ENCODE assay signal across 1 cellular context in the genomic region with DNA sequence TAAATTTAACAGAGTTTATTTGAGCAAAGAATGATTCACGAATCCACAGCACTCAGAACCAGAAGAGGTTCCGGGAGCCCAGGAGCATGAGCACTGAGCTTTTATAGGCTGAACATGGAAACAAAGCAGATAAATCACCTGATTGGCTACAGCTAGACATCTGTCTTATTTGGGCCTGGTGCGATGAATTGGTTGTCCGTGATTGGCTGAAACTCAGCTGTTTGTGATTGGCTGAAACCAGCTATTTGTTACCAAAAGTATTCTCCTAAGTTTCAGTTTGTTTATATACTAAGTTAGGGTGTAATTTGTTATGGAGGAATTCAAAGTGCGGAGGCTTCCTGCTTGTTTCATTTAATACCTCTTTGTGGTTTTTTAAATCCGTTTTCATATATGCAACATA.
TF ChIP-seq lines count a peak whose summit lies in the region.

No MANE protein-coding gene starts in this region.

TF ChIP-seq in GM23338, 12 proteins besides CTCF, POLR2A, EP300 and RAD21 (continued from another document):
- TF ChIP-seq, protein P1, sequence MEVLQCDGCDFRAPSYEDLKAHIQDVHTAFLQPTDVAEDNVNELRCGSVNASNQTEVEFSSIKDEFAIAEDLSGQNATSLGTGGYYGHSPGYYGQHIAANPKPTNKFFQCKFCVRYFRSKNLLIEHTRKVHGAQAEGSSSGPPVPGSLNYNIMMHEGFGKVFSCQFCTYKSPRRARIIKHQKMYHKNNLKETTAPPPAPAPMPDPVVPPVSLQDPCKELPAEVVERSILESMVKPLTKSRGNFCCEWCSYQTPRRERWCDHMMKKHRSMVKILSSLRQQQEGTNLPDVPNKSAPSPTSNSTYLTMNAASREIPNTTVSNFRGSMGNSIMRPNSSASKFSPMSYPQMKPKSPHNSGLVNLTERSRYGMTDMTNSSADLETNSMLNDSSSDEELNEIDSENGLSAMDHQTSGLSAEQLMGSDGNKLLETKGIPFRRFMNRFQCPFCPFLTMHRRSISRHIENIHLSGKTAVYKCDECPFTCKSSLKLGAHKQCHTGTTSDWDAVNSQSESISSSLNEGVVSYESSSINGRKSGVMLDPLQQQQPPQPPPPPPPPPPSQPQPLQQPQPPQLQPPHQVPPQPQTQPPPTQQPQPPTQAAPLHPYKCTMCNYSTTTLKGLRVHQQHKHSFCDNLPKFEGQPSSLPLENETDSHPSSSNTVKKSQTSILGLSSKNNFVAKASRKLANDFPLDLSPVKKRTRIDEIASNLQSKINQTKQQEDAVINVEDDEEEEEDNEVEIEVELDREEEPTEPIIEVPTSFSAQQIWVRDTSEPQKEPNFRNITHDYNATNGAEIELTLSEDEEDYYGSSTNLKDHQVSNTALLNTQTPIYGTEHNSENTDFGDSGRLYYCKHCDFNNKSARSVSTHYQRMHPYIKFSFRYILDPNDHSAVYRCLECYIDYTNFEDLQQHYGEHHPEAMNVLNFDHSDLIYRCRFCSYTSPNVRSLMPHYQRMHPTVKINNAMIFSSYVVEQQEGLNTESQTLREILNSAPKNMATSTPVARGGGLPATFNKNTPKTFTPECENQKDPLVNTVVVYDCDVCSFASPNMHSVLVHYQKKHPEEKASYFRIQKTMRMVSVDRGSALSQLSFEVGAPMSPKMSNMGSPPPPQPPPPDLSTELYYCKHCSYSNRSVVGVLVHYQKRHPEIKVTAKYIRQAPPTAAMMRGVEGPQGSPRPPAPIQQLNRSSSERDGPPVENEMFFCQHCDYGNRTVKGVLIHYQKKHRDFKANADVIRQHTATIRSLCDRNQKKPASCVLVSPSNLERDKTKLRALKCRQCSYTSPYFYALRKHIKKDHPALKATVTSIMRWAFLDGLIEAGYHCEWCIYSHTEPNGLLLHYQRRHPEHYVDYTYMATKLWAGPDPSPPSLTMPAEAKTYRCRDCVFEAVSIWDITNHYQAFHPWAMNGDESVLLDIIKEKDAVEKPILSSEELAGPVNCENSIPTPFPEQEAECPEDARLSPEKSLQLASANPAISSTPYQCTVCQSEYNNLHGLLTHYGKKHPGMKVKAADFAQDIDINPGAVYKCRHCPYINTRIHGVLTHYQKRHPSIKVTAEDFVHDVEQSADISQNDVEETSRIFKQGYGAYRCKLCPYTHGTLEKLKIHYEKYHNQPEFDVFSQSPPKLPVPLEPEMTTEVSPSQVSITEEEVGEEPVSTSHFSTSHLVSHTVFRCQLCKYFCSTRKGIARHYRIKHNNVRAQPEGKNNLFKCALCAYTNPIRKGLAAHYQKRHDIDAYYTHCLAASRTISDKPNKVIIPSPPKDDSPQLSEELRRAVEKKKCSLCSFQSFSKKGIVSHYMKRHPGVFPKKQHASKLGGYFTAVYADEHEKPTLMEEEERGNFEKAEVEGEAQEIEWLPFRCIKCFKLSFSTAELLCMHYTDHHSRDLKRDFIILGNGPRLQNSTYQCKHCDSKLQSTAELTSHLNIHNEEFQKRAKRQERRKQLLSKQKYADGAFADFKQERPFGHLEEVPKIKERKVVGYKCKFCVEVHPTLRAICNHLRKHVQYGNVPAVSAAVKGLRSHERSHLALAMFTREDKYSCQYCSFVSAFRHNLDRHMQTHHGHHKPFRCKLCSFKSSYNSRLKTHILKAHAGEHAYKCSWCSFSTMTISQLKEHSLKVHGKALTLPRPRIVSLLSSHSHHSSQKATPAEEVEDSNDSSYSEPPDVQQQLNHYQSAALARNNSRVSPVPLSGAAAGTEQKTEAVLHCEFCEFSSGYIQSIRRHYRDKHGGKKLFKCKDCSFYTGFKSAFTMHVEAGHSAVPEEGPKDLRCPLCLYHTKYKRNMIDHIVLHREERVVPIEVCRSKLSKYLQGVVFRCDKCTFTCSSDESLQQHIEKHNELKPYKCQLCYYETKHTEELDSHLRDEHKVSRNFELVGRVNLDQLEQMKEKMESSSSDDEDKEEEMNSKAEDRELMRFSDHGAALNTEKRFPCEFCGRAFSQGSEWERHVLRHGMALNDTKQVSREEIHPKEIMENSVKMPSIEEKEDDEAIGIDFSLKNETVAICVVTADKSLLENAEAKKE (CRISPR knock-in tag; IDR thresholded peaks at IDR 0.05), result no peak
- TF ChIP-seq EZH2 (IDR thresholded peaks at IDR 0.05; ENCODE audit: low read depth, unreplicated experiment) (no peak), EZH2phosphoT487 (IDR thresholded peaks at IDR 0.05; ENCODE audit: unreplicated experiment) (no peak), JUNB (IDR thresholded peaks at IDR 0.05; ENCODE audit: unreplicated experiment) (no peak), ZNF114 (CRISPR knock-in tag; IDR thresholded peaks at IDR 0.05) (no peak), STAT1 (IDR thresholded peaks at IDR 0.05; ENCODE audit: unreplicated experiment) (no peak), ZNF331 (CRISPR knock-in tag; IDR thresholded peaks at IDR 0.05; ENCODE audit: low read depth) (no peak), NANOG (IDR thresholded peaks at IDR 0.05; ENCODE audit: borderline replicate concordance) (no peak), CREB1 (CRISPR knock-in tag; IDR thresholded peaks at IDR 0.05; ENCODE audit: low read depth) (no peak)
- TF ChIP-seq, protein P2, sequence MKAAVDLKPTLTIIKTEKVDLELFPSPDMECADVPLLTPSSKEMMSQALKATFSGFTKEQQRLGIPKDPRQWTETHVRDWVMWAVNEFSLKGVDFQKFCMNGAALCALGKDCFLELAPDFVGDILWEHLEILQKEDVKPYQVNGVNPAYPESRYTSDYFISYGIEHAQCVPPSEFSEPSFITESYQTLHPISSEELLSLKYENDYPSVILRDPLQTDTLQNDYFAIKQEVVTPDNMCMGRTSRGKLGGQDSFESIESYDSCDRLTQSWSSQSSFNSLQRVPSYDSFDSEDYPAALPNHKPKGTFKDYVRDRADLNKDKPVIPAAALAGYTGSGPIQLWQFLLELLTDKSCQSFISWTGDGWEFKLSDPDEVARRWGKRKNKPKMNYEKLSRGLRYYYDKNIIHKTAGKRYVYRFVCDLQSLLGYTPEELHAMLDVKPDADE (IDR thresholded peaks at IDR 0.05), result no peak
